Comparison of ENCODE assay signal across 27 cellular contexts in genomic region chr7:30969604-30969970, GRCh38. TPM values are rescaled to one million over a fixed set of nuclear protein-coding genes. Genes with fewer than 3 reads are reported as not detected.
"Had no signal": no experiment of that assay in that cellular context is flagged by ENCODE, and none has a peak within 500 bp of the region (broad histone marks: within the 10 kb centered on the region; RNA-seq: fewer than 3 reads in every experiment).

No MANE protein-coding gene starts in this region.

- H3K36me3 ChIP-seq: WERI-Rb-1 had no signal

- H3K27ac ChIP-seq: WERI-Rb-1 had no signal

- DNase-seq: activated CD4-positive, alpha-beta memory T cell treated with anti-CD3 and anti-CD28 coated beads, Interleukin-2, amount 10 ng/mL, durations not matched to agents 7 days and 5 days; activated CD4-positive, alpha-beta T cell treated with anti-CD3 and anti-CD28 coated beads for 36 hours; activated CD4-positive, alpha-beta T cell treated with anti-CD3 and anti-CD28 coated beads, Interleukin-2, amount 50 U/mL, for 1 hour; activated gamma-delta T cell; activated naive CD4-positive, alpha-beta T cell treated with anti-CD3 and anti-CD28 coated beads for 36 hours; activated T-cell treated with anti-CD3 and anti-CD28 coated beads for 4 hours; activated T-cell treated with anti-CD3 and anti-CD28 coated beads, Interleukin-2, amount 50 U/mL, for 48 hours; amygdala; KG1; MV-4-11; NCI-H1092 treated with DMSO at 0.1 percent for 48 hours; NCI-H1417 treated with DMSO at 0.1 percent for 48 hours; NCI-H1694 treated with DMSO at 0.1 percent for 48 hours; NCI-H2029 treated with DMSO at 0.1 percent for 48 hours; NCI-H510A treated with DMSO at 0.1 percent for 48 hours; NCI-H69; NK-92 treated with Interleukin-12 subunit alpha and Interleukin-12 subunit beta, amount 100 ng/mL, for 24 hours; SHP77 treated with DMSO at 0.1 percent for 48 hours; T-cell; T-helper 2 cell; WERI-Rb-1 had no signal

- ATAC-seq: activated CD4-positive, alpha-beta T cell treated with anti-CD3 and anti-CD28 coated beads for 36 hours; activated T-helper 17 cell treated with anti-CD3 and anti-CD28 coated beads, Interleukin-2, amount 50 U/mL, for 72 hours; T-cell had no signal

RNA-seq across cellular contexts. Expression of gene GHRHR, which starts 5.8 kb away (rescaled TPM):
- total RNA-seq: activated CD4-positive, alpha-beta memory T cell treated with anti-CD3 and anti-CD28 coated beads, Interleukin-2, amount 10 ng/mL, durations not matched to agents 7 days and 5 days; activated CD4-positive, alpha-beta T cell treated with anti-CD3 and anti-CD28 coated beads for 36 hours; activated CD8-positive, alpha-beta memory T cell treated with anti-CD3 and anti-CD28 coated beads for 36 hours; activated naive CD4-positive, alpha-beta T cell treated with anti-CD3 and anti-CD28 coated beads for 36 hours; activated T-helper 17 cell treated with anti-CD3 and anti-CD28 coated beads, Interleukin-2, amount 50 U/mL, for 72 hours; cardiac septum; LHCN-M2; M059J; SK-MEL-5; T-cell had no signal
